10 cellular contexts compared by ENCODE assay signal in the genomic region with DNA sequence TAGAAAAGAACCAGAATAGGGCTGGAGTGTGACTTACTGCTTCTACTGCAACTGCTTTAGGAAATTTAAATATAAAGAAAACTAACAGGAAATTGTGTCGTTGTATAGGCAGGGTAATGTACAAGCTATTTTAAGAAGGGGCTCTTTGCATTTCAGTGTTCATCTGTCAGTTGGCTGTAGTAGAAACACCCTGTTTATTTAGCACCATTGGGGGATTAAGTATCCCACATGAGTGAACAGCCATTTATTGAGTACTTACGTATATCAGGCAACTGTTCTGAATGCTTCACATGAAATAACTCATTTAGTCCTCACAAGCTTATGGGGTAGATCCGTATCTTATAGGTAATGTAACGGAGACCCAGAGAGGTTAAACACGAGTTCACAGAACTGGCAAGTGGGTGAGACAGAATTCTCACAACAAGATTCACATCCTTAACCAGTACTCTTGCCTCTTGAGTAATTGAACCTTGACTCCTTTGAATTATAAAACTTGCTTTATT. TPM values are rescaled to one million over a fixed set of nuclear protein-coding genes. Genes with fewer than 3 reads are reported as not detected.
DNase-seq lines count a peak whose midpoint lies in the region; ATAC-seq and TF ChIP-seq lines count a peak whose summit lies in the region.
"Had no signal": no experiment of that assay in that cellular context is flagged by ENCODE, and none has a peak within 500 bp of the region (broad histone marks: within the 10 kb centered on the region; RNA-seq: fewer than 3 reads in every experiment).

No MANE protein-coding gene starts in this region.

- BruUV-seq in Calu3 (replicated peaks; lab: Mats Ljungman, UMichigan), result no TSS peak

- ATAC-seq in CD4-positive, alpha-beta T cell (ENCODE audit: poor library complexity), result peak; percentile 54
- ATAC-seq in GM19043 (IDR thresholded peaks at IDR 0.05; ENCODE audit: low read depth, unreplicated experiment), result peak; percentile 52
- peak; percentile 42 for ATAC-seq in HG03064 (IDR thresholded peaks at IDR 0.05; ENCODE audit: low read depth, unreplicated experiment)

- H3K27ac ChIP-seq in CD4-positive, alpha-beta T cell (ENCODE audit: low read depth, low read length), result peak overlapping the region; percentile 74

- H3K9me3 Mint-ChIP-seq in CD4-positive, alpha-beta T cell, result no peaks in the 10 kb centered on the region
- H3K9me3 Mint-ChIP-seq in activated naive CD8-positive, alpha-beta T cell (ENCODE audit: low read depth), result no peaks in the 10 kb centered on the region
- no peaks in the 10 kb centered on the region for H3K9me3 Mint-ChIP-seq in Calu3 (ENCODE audit: low read depth, unreplicated experiment)

- peak overlapping the region; percentile 78 for H3K4me3 Mint-ChIP-seq in CD4-positive, alpha-beta T cell
- H3K4me3 Mint-ChIP-seq in activated naive CD8-positive, alpha-beta T cell, result peak overlapping the region; percentile 81
- no peak overlapping the region for H3K4me3 Mint-ChIP-seq in Calu3 (ENCODE audit: low read depth, unreplicated experiment)

- no peaks in the 10 kb centered on the region for H3K27me3 Mint-ChIP-seq in CD4-positive, alpha-beta T cell
- H3K27me3 Mint-ChIP-seq in activated naive CD8-positive, alpha-beta T cell, result no peaks in the 10 kb centered on the region
- H3K27me3 Mint-ChIP-seq in Calu3 (ENCODE audit: unreplicated experiment), result no peaks in the 10 kb centered on the region

- no peak for DNase-seq in CD4-positive, alpha-beta T cell
- DNase-seq in NCI-H748 treated with DMSO at 0.1 percent for 48 hours (lab: John Stamatoyannopoulos, UW) (no peak), Calu3 (no peak), SIG-M5 treated with dmso at 0.1 percent for 504 hours (lab: John Stamatoyannopoulos, UW; ENCODE audit: unreplicated experiment) (no peak)
- no peak for DNase-seq in activated CD4-positive, CD25-positive, alpha-beta regulatory T cell (lab: John Stamatoyannopoulos, UW)
- DNase-seq: EL, NCI-H146 had no signal

- peaks cover 4% of the 10 kb centered on the region for H3K36me3 Mint-ChIP-seq in CD4-positive, alpha-beta T cell (ENCODE audit: low read depth)
- H3K36me3 Mint-ChIP-seq in activated naive CD8-positive, alpha-beta T cell, result no peaks in the 10 kb centered on the region
- H3K36me3 Mint-ChIP-seq in Calu3 (ENCODE audit: insufficient read depth, unreplicated experiment), result no peaks in the 10 kb centered on the region

- POLR2A ChIA-PET in CD4-positive, alpha-beta T cell (lab: Charles Lee), result interaction anchor here (0.6 to 9.6 kb wide), 10 partner anchors 9 to 566 kb away, joined by 3 to 274 read pairs (median 5); a partner anchor contains a TSS

- no peaks in the 10 kb centered on the region for H3K9me3 ChIP-seq in CD4-positive, alpha-beta T cell (ENCODE audit: control insufficient read depth, low read length)

- intact Hi-C loops in CD4-positive, alpha-beta T cell (cut with DNase I, micrococcal nuclease), result loop anchor here in 1 of 2 experiments (1.0 to 5.0 kb wide), 2 partner anchors 11 to 33 kb away; no protein-coding TSS in a partner anchor
- intact Hi-C loops in Calu3 (cut with micrococcal nuclease; ENCODE audit: unreplicated experiment), result no loop called here

- H3K4me1 Mint-ChIP-seq in CD4-positive, alpha-beta T cell (ENCODE audit: low read depth), result peaks cover 84% of the 10 kb centered on the region
- H3K4me1 Mint-ChIP-seq in activated naive CD8-positive, alpha-beta T cell (ENCODE audit: low read depth), result peaks cover 81% of the 10 kb centered on the region
- H3K4me1 Mint-ChIP-seq in Calu3 (ENCODE audit: low read depth, unreplicated experiment), result no peaks in the 10 kb centered on the region

- CTCF ChIA-PET in CD4-positive, alpha-beta T cell (lab: Charles Lee), result interaction anchor here (2.0 to 3.7 kb wide), 2 partner anchors 11 to 23 kb away, joined by 9 to 21 read pairs; a partner anchor contains a TSS
- CTCF ChIA-PET in Calu3 (lab: Charles Lee), result no interaction called here

- no peaks in the 10 kb centered on the region for H3K27me3 ChIP-seq in CD4-positive, alpha-beta T cell (ENCODE audit: control insufficient read depth, insufficient read depth, low read length)

- no peak for TF ChIP-seq CTCF in CD4-positive, alpha-beta T cell (IDR thresholded peaks at IDR 0.05)
- TF ChIP-seq CTCF in Calu3 (IDR thresholded peaks at IDR 0.05; ENCODE audit: unreplicated experiment), result no peak

- peak overlapping the region; percentile 92 for H3K27ac Mint-ChIP-seq in CD4-positive, alpha-beta T cell
- H3K27ac Mint-ChIP-seq in activated naive CD8-positive, alpha-beta T cell, result peak overlapping the region; percentile 96
- H3K27ac Mint-ChIP-seq in Calu3 (ENCODE audit: unreplicated experiment), result no peak overlapping the region

RNA-seq across cellular contexts. Expression of a gene that starts 23.9 kb away (rescaled TPM):
- 10 to 100 TPM; 53.7 to 54.9 TPM for total RNA-seq in CD4-positive, alpha-beta T cell
- 24.2 and 31.0 TPM in 2 replicates for total RNA-seq in Calu3 (2022)
